ENCODE assay signal across 8 cellular contexts in genomic region chrX:155263854-155264628, GRCh38. TPM values are rescaled to one million over a fixed set of nuclear protein-coding genes. Genes with fewer than 3 reads are reported as not detected.
A peak's percentile ranks its signal among the peaks of the same experiment; 100 is the strongest.
DNase-seq lines count a peak whose midpoint lies in the region; ATAC-seq and TF ChIP-seq lines count a peak whose summit lies in the region.

Gene RAB39B (minus strand): TSS chrX:155264491. CDS start chrX:155264288, 203 bp downstream.

- DNase-seq in A673 (ENCODE audit: low spot score) = peak; percentile 53
- peak; percentile 73 for DNase-seq in NCI-H2171 treated with DMSO at 0.1 percent for 48 hours (lab: John Stamatoyannopoulos, UW)
- peak; percentile 66 for DNase-seq in activated CD4-positive, alpha-beta T cell treated with anti-CD3 and anti-CD28 coated beads, Interleukin-2, amount 10 ng/mL, durations not matched to agents 7 days and 5 days
- DNase-seq in right lobe of liver = peak; percentile 42 to 58 (median 53)
- peak; percentile 60 to 70 for DNase-seq in stimulated activated CD4-positive, alpha-beta T cell treated with anti-CD3 and anti-CD28 coated beads, Interleukin-4, amount 100 ng/mL, for 48 hours (ENCODE audit: low read depth in 2 of 2)

- peak within 1 kb of the TSS; percentile 74 for H3K4me3 Mint-ChIP-seq in activated CD4-positive, alpha-beta T cell treated with anti-CD3 and anti-CD28 coated beads, Interleukin-2, amount 10 ng/mL, durations not matched to agents 7 days and 5 days
- H3K4me3 Mint-ChIP-seq in dendritic cell treated with granulocyte-macrophage colony-stimulating factor and Interleukin-4, amounts not matched to agents 40 ng/mL and 50 ng/mL, for 4 days = peak within 1 kb of the TSS; percentile 64

- peaks cover 8% of the 10 kb centered on the region for H3K36me3 Mint-ChIP-seq in activated CD4-positive, alpha-beta T cell treated with anti-CD3 and anti-CD28 coated beads, Interleukin-2, amount 10 ng/mL, durations not matched to agents 7 days and 5 days (ENCODE audit: low read depth)
- no peaks in the 10 kb centered on the region for H3K36me3 Mint-ChIP-seq in dendritic cell treated with granulocyte-macrophage colony-stimulating factor and Interleukin-4, amounts not matched to agents 40 ng/mL and 50 ng/mL, for 4 days (ENCODE audit: low read depth)

- peaks cover 28% of the 10 kb centered on the region for H3K4me1 Mint-ChIP-seq in activated CD4-positive, alpha-beta T cell treated with anti-CD3 and anti-CD28 coated beads, Interleukin-2, amount 10 ng/mL, durations not matched to agents 7 days and 5 days
- H3K4me1 Mint-ChIP-seq in dendritic cell treated with granulocyte-macrophage colony-stimulating factor and Interleukin-4, amounts not matched to agents 40 ng/mL and 50 ng/mL, for 4 days (ENCODE audit: low read depth) = peaks cover 6% of the 10 kb centered on the region

- H3K36me3 ChIP-seq in A673 (ENCODE audit: insufficient read depth, low read length, poor library complexity, severe bottlenecking) (no peaks in the 10 kb centered on the region), right lobe of liver (no peaks in the 10 kb centered on the region)

- ATAC-seq in GM18517 (IDR thresholded peaks at IDR 0.05; ENCODE audit: unreplicated experiment) = peak; percentile 86
- peak; percentile 98 for ATAC-seq in HG03045 (IDR thresholded peaks at IDR 0.05; ENCODE audit: unreplicated experiment)
- peak; percentile 69 to 88 (median 75) for ATAC-seq in right lobe of liver

- H3K27ac Mint-ChIP-seq in activated CD4-positive, alpha-beta T cell treated with anti-CD3 and anti-CD28 coated beads, Interleukin-2, amount 10 ng/mL, durations not matched to agents 7 days and 5 days = peak within 1 kb of the TSS; percentile 90
- no peak within 1 kb of the TSS for H3K27ac Mint-ChIP-seq in dendritic cell treated with granulocyte-macrophage colony-stimulating factor and Interleukin-4, amounts not matched to agents 40 ng/mL and 50 ng/mL, for 4 days

- no peak within 1 kb of the TSS for H3K27ac ChIP-seq in A673 (ENCODE audit: low read depth, low read length, poor library complexity, severe bottlenecking)
- no peak within 1 kb of the TSS for H3K27ac ChIP-seq in right lobe of liver

- WGBS in right lobe of liver (ENCODE audit: insufficient coverage, low coverage, low lambda C conversion rate, missing lambda C conversion rate) = 9% methylated on average over 13 of the region's 58 CpGs

- no peaks in the 10 kb centered on the region for H3K9me3 Mint-ChIP-seq in activated CD4-positive, alpha-beta T cell treated with anti-CD3 and anti-CD28 coated beads, Interleukin-2, amount 10 ng/mL, durations not matched to agents 7 days and 5 days
- H3K9me3 Mint-ChIP-seq in dendritic cell treated with granulocyte-macrophage colony-stimulating factor and Interleukin-4, amounts not matched to agents 40 ng/mL and 50 ng/mL, for 4 days = peaks cover 6% of the 10 kb centered on the region

- POLR2A ChIA-PET in A673 (lab: Charles Lee; ENCODE audit: low non-redundant PET) = no interaction called here
- POLR2A ChIA-PET in activated CD4-positive, alpha-beta T cell treated with anti-CD3 and anti-CD28 coated beads, Interleukin-2, amount 10 ng/mL, durations not matched to agents 7 days and 5 days (lab: Charles Lee) = no interaction called here

- H3K9me3 ChIP-seq in A673 (ENCODE audit: low read depth, low read length, poor library complexity, severe bottlenecking) = peaks cover 5% of the 10 kb centered on the region
- H3K9me3 ChIP-seq in right lobe of liver = no peaks in the 10 kb centered on the region

- intact Hi-C loops in A673 (cut with micrococcal nuclease; ENCODE audit: unreplicated experiment) = no loop called here
- intact Hi-C loops in dendritic cell treated with granulocyte-macrophage colony-stimulating factor and Interleukin-4, amounts not matched to agents 40 ng/mL and 50 ng/mL, for 4 days (cut with micrococcal nuclease) = no loop called here
- intact Hi-C loops in right lobe of liver (cut with DNase I) = no loop called here

- H3K4me3 ChIP-seq in A673 (ENCODE audit: low read depth, low read length, poor library complexity, severe bottlenecking) (peak within 1 kb of the TSS; percentile 42), right lobe of liver (peak within 1 kb of the TSS; percentile 10 to 32 (median 25))

- H3K4me1 ChIP-seq in A673 (ENCODE audit: insufficient read depth, low read length, poor library complexity, severe bottlenecking) (no peaks in the 10 kb centered on the region), right lobe of liver (no peaks in the 10 kb centered on the region)

- H3K27me3 ChIP-seq in A673 (replicated peaks; ENCODE audit: insufficient read depth, low read depth, low read length, poor library complexity) (no peaks in the 10 kb centered on the region), right lobe of liver (no peaks in the 10 kb centered on the region)

- BruUV-seq in A673 (replicated peaks; lab: Mats Ljungman, UMichigan) = no TSS peak

- TF ChIP-seq POLR2A in right lobe of liver (IDR thresholded peaks at IDR 0.05) = no peak

- CTCF ChIA-PET in A673 (lab: Charles Lee) = no interaction called here
- CTCF ChIA-PET in activated CD4-positive, alpha-beta T cell treated with anti-CD3 and anti-CD28 coated beads, Interleukin-2, amount 10 ng/mL, durations not matched to agents 7 days and 5 days (lab: Charles Lee) = no interaction called here

- H3K27me3 Mint-ChIP-seq in activated CD4-positive, alpha-beta T cell treated with anti-CD3 and anti-CD28 coated beads, Interleukin-2, amount 10 ng/mL, durations not matched to agents 7 days and 5 days = no peaks in the 10 kb centered on the region
- peaks cover 4% of the 10 kb centered on the region for H3K27me3 Mint-ChIP-seq in dendritic cell treated with granulocyte-macrophage colony-stimulating factor and Interleukin-4, amounts not matched to agents 40 ng/mL and 50 ng/mL, for 4 days

- TF ChIP-seq CTCF in A673 (conservative IDR thresholded peaks at IDR 0.05; ENCODE audit: low read depth, low read length) = 0 out of 2 replicates have a peak, but pooled peaks have one; percentile 18
- TF ChIP-seq CTCF in right lobe of liver (IDR thresholded peaks at IDR 0.05) = no peak

RNA-seq across cellular contexts. Expression of gene RAB39B, which starts in this region (rescaled TPM):
- total RNA-seq in A673 (2021) = 0.43 and 0.81 TPM in 2 replicates
- 1 to 10 TPM; 8.0 to 8.7 TPM for total RNA-seq in activated CD4-positive, alpha-beta T cell treated with anti-CD3 and anti-CD28 coated beads, Interleukin-2, amount 10 ng/mL, durations not matched to agents 7 days and 5 days
- total RNA-seq in right lobe of liver = under 1 TPM in 4 of 6 experiments, not detected in 2; 0.05 to 0.11 (median 0.06) TPM

Comparison
In these comparisons a context has a peak if more than half of its experiments do, and no peak if none do; other contexts are left out.
1. Peak in DNase-seq and H3K4me3 ChIP-seq in A673; RNA of the gene not detected or under 1 TPM.
2. Peak in DNase-seq, ATAC-seq and H3K4me3 ChIP-seq in right lobe of liver; RNA of the gene not detected or under 1 TPM.